In the genomic region with DNA sequence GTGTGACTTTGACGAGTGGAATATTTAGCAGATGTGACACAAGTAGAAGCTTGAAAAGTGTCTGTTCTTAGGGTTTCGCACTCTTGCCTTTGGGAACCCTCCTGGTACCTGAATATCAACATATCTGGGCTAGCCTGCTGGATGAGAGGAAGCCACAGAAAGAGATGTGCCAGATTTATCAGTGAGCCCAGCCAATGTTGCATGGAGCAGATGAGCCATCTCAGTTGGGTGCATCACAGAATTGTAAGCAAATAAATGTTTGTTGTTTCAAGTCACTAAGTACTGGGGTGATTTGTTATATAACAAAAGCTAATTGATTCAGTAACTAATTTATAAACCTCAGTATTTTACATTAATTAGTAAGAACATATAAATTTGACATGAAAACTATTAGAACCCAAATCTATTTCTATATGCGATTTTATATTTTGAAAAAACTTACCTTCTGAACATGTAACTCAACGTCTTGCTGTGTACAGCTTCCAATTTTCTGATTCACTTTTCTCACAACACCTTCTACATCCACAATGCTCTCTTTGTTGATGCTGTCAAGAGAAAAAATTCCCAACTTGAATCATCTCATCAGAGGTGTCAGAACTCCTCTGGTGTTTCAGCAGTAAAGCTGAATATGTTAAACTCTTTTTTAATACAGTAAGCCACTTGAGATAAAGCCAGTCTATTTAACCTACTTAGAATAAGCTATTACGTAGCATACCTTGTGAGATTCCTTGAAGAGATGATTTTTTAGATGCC, we compare ENCODE assay signal across 30 cellular contexts.
"Had no signal": no experiment of that assay in that cellular context is flagged by ENCODE, and none has a peak within 500 bp of the region (broad histone marks: within the 10 kb centered on the region; RNA-seq: fewer than 3 reads in every experiment).

No MANE protein-coding gene starts in this region.

- H3K9me3 Mint-ChIP-seq: stimulated activated memory B cell treated with anti-CD40 and anti-IgM and Interleukin-4, amounts not matched to agents 10 μg/mL and 1 μg/mL and 100 μg/mL, for 72 hours; stimulated activated naive CD8-positive, alpha-beta T cell treated with anti-CD3 and anti-CD28 coated beads, Interleukin-15, amount 100 ng/mL, for 72 hours had no signal

- H3K4me3 ChIP-seq: heart right ventricle, left ventricle myocardium inferior, lung, pancreas, prostate gland, smooth muscle cell, thyroid gland, upper lobe of left lung, vagina had no signal

- H3K4me1 ChIP-seq: prostate gland, upper lobe of left lung had no signal

- H3K27me3 ChIP-seq: heart right ventricle, pancreas, thyroid gland, upper lobe of left lung, vagina had no signal

- H3K27ac Mint-ChIP-seq: activated naive CD4-positive, alpha-beta T cell treated with anti-CD3 and anti-CD28 coated beads, Interleukin-2, amount 10 ng/mL, durations not matched to agents 7 days and 5 days; nephron progenitor cell; stimulated activated memory B cell treated with anti-CD40 and anti-IgM and Interleukin-4, amounts not matched to agents 10 μg/mL and 1 μg/mL and 100 μg/mL, for 72 hours; stimulated activated naive CD8-positive, alpha-beta T cell treated with anti-CD3 and anti-CD28 coated beads, Interleukin-15, amount 100 ng/mL, for 72 hours; T-helper 1 cell treated with Interleukin-12 subunit alpha and Interleukin-12 subunit beta and Interleukin-4 antibody, amounts not matched to agents 30 μg/mL and 1 μg/mL, for 36 hours had no signal

- DNase-seq: activated CD4-positive, alpha-beta T cell treated with anti-CD3 and anti-CD28 coated beads for 48 hours; activated CD4-positive, alpha-beta T cell treated with anti-CD3 and anti-CD28 coated beads, Interleukin-2, amount 50 U/mL, for 48 hours; activated CD8-positive, alpha-beta memory T cell treated with anti-CD3 and anti-CD28 coated beads for 24 hours; activated gamma-delta T cell; activated naive CD4-positive, alpha-beta T cell treated with anti-CD3 and anti-CD28 coated beads, Interleukin-2, amount 10 ng/mL, durations not matched to agents 7 days and 5 days; foreskin fibroblast; heart right ventricle; kidney glomerular epithelial cell; left ventricle myocardium inferior; naive B cell; nephron progenitor cell; pancreas; stimulated activated CD4-positive, alpha-beta T cell treated with anti-CD3 and anti-CD28 coated beads, Interleukin-1b, Interleukin-23, amount 100 ng/mL, for 48 hours; stimulated activated CD4-positive, alpha-beta T cell treated with anti-CD3 and anti-CD28 coated beads, Interleukin-4, amount 100 ng/mL, for 4 hours; stimulated activated CD8-positive, alpha-beta memory T cell treated with anti-CD3 and anti-CD28 coated beads, Interleukin-4, amount 100 ng/mL, for 48 hours; stimulated activated naive CD8-positive, alpha-beta T cell treated with anti-CD3 and anti-CD28 coated beads, Interleukin-15, amount 100 ng/mL, for 72 hours; SW 1271; T-helper 9 cell; thyroid gland; upper lobe of left lung had no signal

- H3K4me2 ChIP-seq: smooth muscle cell had no signal

- H3K36me3 ChIP-seq: prostate gland, thyroid gland had no signal

- H3K27ac ChIP-seq: heart right ventricle, left ventricle myocardium inferior, pancreas, prostate gland, thyroid gland, upper lobe of left lung, vagina, VCaP had no signal

- H3K27me3 Mint-ChIP-seq: activated naive CD4-positive, alpha-beta T cell treated with anti-CD3 and anti-CD28 coated beads, Interleukin-2, amount 10 ng/mL, durations not matched to agents 7 days and 5 days; naive B cell; stimulated activated memory B cell treated with anti-CD40 and anti-IgM and Interleukin-4, amounts not matched to agents 10 μg/mL and 1 μg/mL and 100 μg/mL, for 72 hours; stimulated activated naive CD8-positive, alpha-beta T cell treated with anti-CD3 and anti-CD28 coated beads, Interleukin-15, amount 100 ng/mL, for 72 hours had no signal

- H3K4me1 Mint-ChIP-seq: nephron progenitor cell had no signal

- H3K9me3 ChIP-seq: left ventricle myocardium inferior, pancreas, prostate gland, thyroid gland, upper lobe of left lung, vagina had no signal

- H3K4me3 Mint-ChIP-seq: activated naive CD4-positive, alpha-beta T cell treated with anti-CD3 and anti-CD28 coated beads, Interleukin-2, amount 10 ng/mL, durations not matched to agents 7 days and 5 days; naive B cell; nephron progenitor cell; stimulated activated memory B cell treated with anti-CD40 and anti-IgM and Interleukin-4, amounts not matched to agents 10 μg/mL and 1 μg/mL and 100 μg/mL, for 72 hours; stimulated activated naive CD8-positive, alpha-beta T cell treated with anti-CD3 and anti-CD28 coated beads, Interleukin-15, amount 100 ng/mL, for 72 hours; T-helper 1 cell treated with Interleukin-12 subunit alpha and Interleukin-12 subunit beta and Interleukin-4 antibody, amounts not matched to agents 30 μg/mL and 1 μg/mL, for 36 hours had no signal

- FAIRE-seq: pancreas, TTC549 had no signal

- ATAC-seq: activated CD4-positive, CD25-positive, alpha-beta regulatory T cell treated with anti-CD3 and anti-CD28 coated beads, Interleukin-2, amount 50 U/mL, for 24 hours; esophagus mucosa; heart right ventricle; pancreas; stimulated activated memory B cell treated with anti-CD40 and anti-IgM and Interleukin-4, amounts not matched to agents 10 μg/mL and 1 μg/mL and 100 μg/mL, for 72 hours; stimulated activated naive CD8-positive, alpha-beta T cell treated with anti-CD3 and anti-CD28 coated beads, Interleukin-15, amount 100 ng/mL, for 72 hours had no signal
